Comparison of ENCODE assay signal across 1 cellular context in the genomic region with DNA sequence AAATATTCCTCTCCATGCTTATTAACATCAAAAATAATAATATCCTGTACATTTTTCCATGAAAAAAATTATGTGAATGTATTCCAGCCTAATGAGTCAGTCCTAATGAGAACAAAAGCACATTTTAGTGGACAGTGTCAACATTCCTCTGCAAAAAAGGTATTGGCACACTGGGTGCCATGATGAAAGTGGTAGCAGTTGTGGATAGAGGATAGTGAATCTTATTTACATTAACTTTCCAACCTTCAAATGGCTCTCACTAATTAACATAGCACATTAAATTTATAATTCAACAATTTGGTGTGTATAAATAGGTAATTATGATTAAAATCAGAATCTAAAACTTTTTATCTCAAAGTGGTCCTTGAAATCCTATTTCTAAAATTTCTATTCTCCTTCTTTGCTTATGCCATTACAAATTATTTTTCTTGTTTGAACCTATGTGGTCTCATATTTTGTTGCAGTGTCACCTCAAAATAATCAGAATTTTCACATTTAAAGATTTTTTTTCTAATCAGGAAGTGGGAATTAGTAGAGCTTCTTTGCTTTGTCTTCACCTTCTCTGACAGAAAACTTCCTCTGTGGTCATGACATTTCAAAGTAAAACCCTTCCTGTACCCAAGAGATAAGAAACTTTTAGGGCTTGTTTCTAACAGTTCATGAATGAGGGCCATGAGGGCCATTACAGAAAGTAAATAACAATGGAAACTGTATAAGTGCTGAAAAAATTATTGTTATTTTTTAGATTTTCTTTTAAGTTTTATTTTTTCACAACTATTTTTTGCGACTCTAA.
A peak's percentile ranks its signal among the peaks of the same experiment; 100 is the strongest.
TF ChIP-seq lines count a peak whose summit lies in the region.

No MANE protein-coding gene starts in this region.

TF ChIP-seq in K562, 482 proteins besides CTCF, POLR2A, EP300 and RAD21 (continued from another document and continues in another):
- TF ChIP-seq, protein P1, sequence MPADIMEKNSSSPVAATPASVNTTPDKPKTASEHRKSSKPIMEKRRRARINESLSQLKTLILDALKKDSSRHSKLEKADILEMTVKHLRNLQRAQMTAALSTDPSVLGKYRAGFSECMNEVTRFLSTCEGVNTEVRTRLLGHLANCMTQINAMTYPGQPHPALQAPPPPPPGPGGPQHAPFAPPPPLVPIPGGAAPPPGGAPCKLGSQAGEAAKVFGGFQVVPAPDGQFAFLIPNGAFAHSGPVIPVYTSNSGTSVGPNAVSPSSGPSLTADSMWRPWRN (IDR thresholded peaks at IDR 0.05; ENCODE audit: low read depth) = peak; percentile 80
- no peak for TF ChIP-seq ZSCAN29 (IDR thresholded peaks at IDR 0.05)
- TF ChIP-seq, protein P2, sequence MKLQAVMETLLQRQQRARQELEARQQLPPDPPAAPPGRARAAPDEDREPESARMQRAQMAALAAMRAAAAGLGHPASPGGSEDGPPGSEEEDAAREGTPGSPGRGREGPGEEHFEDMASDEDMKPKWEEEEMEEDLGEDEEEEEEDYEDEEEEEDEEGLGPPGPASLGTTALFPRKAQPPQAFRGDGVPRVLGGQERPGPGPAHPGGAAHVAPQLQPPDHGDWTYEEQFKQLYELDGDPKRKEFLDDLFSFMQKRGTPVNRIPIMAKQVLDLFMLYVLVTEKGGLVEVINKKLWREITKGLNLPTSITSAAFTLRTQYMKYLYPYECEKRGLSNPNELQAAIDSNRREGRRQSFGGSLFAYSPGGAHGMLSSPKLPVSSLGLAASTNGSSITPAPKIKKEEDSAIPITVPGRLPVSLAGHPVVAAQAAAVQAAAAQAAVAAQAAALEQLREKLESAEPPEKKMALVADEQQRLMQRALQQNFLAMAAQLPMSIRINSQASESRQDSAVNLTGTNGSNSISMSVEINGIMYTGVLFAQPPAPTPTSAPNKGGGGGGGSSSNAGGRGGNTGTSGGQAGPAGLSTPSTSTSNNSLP (IDR thresholded peaks at IDR 0.05; ENCODE audit: borderline replicate concordance, low read depth, low read length) = peak; percentile 84
- TF ChIP-seq MED1 (CRISPR knock-in tag; IDR thresholded peaks at IDR 0.05; ENCODE audit: borderline replicate concordance) = no peak
- TF ChIP-seq SMARCC2 (IDR thresholded peaks at IDR 0.05; ENCODE audit: low read depth) = peak; percentile 93
- TF ChIP-seq TGIF2 (CRISPR knock-in tag; IDR thresholded peaks at IDR 0.05) = no peak
- peak; percentile 73; the same call in 1 of the 2 replicates for TF ChIP-seq SPI1 (IDR thresholded peaks at IDR 0.05; ENCODE audit: borderline replicate concordance, low read depth, low read length)
- TF ChIP-seq, protein P3, sequence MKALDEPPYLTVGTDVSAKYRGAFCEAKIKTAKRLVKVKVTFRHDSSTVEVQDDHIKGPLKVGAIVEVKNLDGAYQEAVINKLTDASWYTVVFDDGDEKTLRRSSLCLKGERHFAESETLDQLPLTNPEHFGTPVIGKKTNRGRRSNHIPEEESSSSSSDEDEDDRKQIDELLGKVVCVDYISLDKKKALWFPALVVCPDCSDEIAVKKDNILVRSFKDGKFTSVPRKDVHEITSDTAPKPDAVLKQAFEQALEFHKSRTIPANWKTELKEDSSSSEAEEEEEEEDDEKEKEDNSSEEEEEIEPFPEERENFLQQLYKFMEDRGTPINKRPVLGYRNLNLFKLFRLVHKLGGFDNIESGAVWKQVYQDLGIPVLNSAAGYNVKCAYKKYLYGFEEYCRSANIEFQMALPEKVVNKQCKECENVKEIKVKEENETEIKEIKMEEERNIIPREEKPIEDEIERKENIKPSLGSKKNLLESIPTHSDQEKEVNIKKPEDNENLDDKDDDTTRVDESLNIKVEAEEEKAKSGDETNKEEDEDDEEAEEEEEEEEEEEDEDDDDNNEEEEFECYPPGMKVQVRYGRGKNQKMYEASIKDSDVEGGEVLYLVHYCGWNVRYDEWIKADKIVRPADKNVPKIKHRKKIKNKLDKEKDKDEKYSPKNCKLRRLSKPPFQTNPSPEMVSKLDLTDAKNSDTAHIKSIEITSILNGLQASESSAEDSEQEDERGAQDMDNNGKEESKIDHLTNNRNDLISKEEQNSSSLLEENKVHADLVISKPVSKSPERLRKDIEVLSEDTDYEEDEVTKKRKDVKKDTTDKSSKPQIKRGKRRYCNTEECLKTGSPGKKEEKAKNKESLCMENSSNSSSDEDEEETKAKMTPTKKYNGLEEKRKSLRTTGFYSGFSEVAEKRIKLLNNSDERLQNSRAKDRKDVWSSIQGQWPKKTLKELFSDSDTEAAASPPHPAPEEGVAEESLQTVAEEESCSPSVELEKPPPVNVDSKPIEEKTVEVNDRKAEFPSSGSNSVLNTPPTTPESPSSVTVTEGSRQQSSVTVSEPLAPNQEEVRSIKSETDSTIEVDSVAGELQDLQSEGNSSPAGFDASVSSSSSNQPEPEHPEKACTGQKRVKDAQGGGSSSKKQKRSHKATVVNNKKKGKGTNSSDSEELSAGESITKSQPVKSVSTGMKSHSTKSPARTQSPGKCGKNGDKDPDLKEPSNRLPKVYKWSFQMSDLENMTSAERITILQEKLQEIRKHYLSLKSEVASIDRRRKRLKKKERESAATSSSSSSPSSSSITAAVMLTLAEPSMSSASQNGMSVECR (CRISPR knock-in tag; IDR thresholded peaks at IDR 0.05) = no peak
- TF ChIP-seq, protein P4, sequence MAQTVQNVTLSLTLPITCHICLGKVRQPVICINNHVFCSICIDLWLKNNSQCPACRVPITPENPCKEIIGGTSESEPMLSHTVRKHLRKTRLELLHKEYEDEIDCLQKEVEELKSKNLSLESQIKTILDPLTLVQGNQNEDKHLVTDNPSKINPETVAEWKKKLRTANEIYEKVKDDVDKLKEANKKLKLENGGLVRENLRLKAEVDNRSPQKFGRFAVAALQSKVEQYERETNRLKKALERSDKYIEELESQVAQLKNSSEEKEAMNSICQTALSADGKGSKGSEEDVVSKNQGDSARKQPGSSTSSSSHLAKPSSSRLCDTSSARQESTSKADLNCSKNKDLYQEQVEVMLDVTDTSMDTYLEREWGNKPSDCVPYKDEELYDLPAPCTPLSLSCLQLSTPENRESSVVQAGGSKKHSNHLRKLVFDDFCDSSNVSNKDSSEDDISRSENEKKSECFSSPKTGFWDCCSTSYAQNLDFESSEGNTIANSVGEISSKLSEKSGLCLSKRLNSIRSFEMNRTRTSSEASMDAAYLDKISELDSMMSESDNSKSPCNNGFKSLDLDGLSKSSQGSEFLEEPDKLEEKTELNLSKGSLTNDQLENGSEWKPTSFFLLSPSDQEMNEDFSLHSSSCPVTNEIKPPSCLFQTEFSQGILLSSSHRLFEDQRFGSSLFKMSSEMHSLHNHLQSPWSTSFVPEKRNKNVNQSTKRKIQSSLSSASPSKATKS (CRISPR knock-in tag; IDR thresholded peaks at IDR 0.05) = no peak
- no peak for TF ChIP-seq NR4A1 (CRISPR knock-in tag; IDR thresholded peaks at IDR 0.05)
- no peak for TF ChIP-seq NR4A1 (tag; IDR thresholded peaks at IDR 0.05)
- peak; percentile 96 for TF ChIP-seq DPF2 (IDR thresholded peaks at IDR 0.05)
- no peak for TF ChIP-seq NR1H2 (CRISPR knock-in tag; IDR thresholded peaks at IDR 0.05)
- TF ChIP-seq FIP1L1 (IDR thresholded peaks at IDR 0.05; ENCODE audit: low read depth, low read length, poor library complexity, severe bottlenecking) = no peak
- TF ChIP-seq L3MBTL2 (IDR thresholded peaks at IDR 0.05) = no peak
- TF ChIP-seq, protein P5, sequence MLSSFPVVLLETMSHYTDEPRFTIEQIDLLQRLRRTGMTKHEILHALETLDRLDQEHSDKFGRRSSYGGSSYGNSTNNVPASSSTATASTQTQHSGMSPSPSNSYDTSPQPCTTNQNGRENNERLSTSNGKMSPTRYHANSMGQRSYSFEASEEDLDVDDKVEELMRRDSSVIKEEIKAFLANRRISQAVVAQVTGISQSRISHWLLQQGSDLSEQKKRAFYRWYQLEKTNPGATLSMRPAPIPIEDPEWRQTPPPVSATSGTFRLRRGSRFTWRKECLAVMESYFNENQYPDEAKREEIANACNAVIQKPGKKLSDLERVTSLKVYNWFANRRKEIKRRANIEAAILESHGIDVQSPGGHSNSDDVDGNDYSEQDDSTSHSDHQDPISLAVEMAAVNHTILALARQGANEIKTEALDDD (IDR thresholded peaks at IDR 0.05) = no peak
- TF ChIP-seq U2AF1 (optimal IDR thresholded peaks at IDR 0.05; ENCODE audit: low read depth, low read length) = no peak
- TF ChIP-seq, protein P6, sequence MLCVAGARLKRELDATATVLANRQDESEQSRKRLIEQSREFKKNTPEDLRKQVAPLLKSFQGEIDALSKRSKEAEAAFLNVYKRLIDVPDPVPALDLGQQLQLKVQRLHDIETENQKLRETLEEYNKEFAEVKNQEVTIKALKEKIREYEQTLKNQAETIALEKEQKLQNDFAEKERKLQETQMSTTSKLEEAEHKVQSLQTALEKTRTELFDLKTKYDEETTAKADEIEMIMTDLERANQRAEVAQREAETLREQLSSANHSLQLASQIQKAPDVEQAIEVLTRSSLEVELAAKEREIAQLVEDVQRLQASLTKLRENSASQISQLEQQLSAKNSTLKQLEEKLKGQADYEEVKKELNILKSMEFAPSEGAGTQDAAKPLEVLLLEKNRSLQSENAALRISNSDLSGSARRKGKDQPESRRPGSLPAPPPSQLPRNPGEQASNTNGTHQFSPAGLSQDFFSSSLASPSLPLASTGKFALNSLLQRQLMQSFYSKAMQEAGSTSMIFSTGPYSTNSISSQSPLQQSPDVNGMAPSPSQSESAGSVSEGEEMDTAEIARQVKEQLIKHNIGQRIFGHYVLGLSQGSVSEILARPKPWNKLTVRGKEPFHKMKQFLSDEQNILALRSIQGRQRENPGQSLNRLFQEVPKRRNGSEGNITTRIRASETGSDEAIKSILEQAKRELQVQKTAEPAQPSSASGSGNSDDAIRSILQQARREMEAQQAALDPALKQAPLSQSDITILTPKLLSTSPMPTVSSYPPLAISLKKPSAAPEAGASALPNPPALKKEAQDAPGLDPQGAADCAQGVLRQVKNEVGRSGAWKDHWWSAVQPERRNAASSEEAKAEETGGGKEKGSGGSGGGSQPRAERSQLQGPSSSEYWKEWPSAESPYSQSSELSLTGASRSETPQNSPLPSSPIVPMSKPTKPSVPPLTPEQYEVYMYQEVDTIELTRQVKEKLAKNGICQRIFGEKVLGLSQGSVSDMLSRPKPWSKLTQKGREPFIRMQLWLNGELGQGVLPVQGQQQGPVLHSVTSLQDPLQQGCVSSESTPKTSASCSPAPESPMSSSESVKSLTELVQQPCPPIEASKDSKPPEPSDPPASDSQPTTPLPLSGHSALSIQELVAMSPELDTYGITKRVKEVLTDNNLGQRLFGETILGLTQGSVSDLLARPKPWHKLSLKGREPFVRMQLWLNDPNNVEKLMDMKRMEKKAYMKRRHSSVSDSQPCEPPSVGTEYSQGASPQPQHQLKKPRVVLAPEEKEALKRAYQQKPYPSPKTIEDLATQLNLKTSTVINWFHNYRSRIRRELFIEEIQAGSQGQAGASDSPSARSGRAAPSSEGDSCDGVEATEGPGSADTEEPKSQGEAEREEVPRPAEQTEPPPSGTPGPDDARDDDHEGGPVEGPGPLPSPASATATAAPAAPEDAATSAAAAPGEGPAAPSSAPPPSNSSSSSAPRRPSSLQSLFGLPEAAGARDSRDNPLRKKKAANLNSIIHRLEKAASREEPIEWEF (CRISPR knock-in tag; IDR thresholded peaks at IDR 0.05) = 0 out of 2 replicates have a peak, but pooled peaks have one; percentile 7
- no peak for TF ChIP-seq CHD2 (IDR thresholded peaks at IDR 0.05; ENCODE audit: low read depth, low read length)
- no peak for TF ChIP-seq ZNF707 (CRISPR knock-in tag; conservative IDR thresholded peaks at IDR 0.05)
- no peak for TF ChIP-seq SREBF2 (CRISPR knock-in tag; IDR thresholded peaks at IDR 0.05)
- TF ChIP-seq ZNF212 (CRISPR knock-in tag; IDR thresholded peaks at IDR 0.05) = no peak
- TF ChIP-seq TCFL5 (CRISPR knock-in tag; conservative IDR thresholded peaks at IDR 0.05) = no peak
- no peak for TF ChIP-seq GABPB1 (CRISPR knock-in tag; IDR thresholded peaks at IDR 0.05)
- TF ChIP-seq SRSF3 (IDR thresholded peaks at IDR 0.05; ENCODE audit: insufficient read depth, low read length) = no peak
- TF ChIP-seq ATF1 (CRISPR knock-in tag; IDR thresholded peaks at IDR 0.05) = no peak
- TF ChIP-seq ATF1 (tag; IDR thresholded peaks at IDR 0.05) = no peak
- TF ChIP-seq PHF8 (IDR thresholded peaks at IDR 0.05; ENCODE audit: borderline replicate concordance, low read length) = no peak
- TF ChIP-seq, protein P7, sequence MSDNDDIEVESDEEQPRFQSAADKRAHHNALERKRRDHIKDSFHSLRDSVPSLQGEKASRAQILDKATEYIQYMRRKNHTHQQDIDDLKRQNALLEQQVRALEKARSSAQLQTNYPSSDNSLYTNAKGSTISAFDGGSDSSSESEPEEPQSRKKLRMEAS (CRISPR knock-in tag; IDR thresholded peaks at IDR 0.05) = no peak
- TF ChIP-seq TEAD1 (CRISPR knock-in tag; IDR thresholded peaks at IDR 0.05) = no peak
- TF ChIP-seq ZNF586 (CRISPR knock-in tag; conservative IDR thresholded peaks at IDR 0.05) = no peak
- peak; percentile 8; the same call in 1 of the 2 replicates for TF ChIP-seq ZNF239 (CRISPR knock-in tag; IDR thresholded peaks at IDR 0.05)
- TF ChIP-seq MXI1 (IDR thresholded peaks at IDR 0.05; ENCODE audit: low read depth, low read length) = no peak
- no peak for TF ChIP-seq MEF2D (tag; conservative IDR thresholded peaks at IDR 0.05; ENCODE audit: low read depth)
